In the genomic region with DNA sequence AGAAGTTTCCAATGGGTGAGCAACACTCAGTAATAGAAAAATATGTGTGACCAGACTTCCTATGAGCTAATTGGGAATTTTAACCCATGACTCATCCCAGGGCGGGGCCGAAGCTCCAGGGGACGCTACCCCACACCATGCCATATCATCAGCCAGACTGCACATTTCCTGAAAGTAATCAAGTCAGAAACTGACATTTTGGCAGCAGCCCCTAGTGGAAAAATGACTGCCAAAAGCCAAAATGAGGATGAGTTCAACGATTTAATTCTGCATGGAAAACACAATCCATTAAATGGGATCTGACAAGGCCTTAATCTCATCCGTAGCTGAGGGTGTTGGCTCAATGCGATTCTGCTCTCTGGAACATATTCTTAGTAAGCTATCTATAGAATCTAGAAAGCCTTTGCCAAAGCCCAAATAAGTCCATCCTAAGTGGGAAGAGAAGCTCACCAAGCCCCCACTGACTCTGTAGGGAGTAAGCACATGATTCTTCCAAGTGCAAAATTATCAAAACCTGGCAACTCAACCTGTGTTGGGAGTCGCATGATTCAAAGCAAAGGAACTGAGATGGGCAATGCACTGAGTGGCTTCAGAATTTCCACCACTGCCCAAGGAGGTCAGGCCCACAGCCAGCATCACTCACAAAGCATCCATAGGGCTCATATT, we compare ENCODE assay signal across 11 cellular contexts.
DNase-seq lines count a peak whose midpoint lies in the region; ATAC-seq and TF ChIP-seq lines count a peak whose summit lies in the region.
"Had no signal": no experiment of that assay in that cellular context is flagged by ENCODE, and none has a peak within 500 bp of the region (broad histone marks: within the 10 kb centered on the region; RNA-seq: fewer than 3 reads in every experiment).

No MANE protein-coding gene starts in this region.

- H3K4me1 ChIP-seq in right atrium auricular region (peaks cover 0 to 35% of the 10 kb centered on the region in 2 donors), thyroid gland (no peaks in the 10 kb centered on the region)

- H3K4me3 ChIP-seq in HFF-Myc (replicated peaks; ENCODE audit: low read depth, low read length) (no peak overlapping the region), right atrium auricular region (no peak overlapping the region), thyroid gland (replicated peaks in 1 of 3) (no peak overlapping the region)

- no peaks in the 10 kb centered on the region for H3K27me3 Mint-ChIP-seq in activated CD8-positive, alpha-beta T cell treated with anti-CD3 and anti-CD28 coated beads, Interleukin-2, amount 10 ng/mL, durations not matched to agents 7 days and 5 days (ENCODE audit: low read depth)

- H3K36me3 ChIP-seq in right atrium auricular region, result no peaks in the 10 kb centered on the region
- H3K36me3 ChIP-seq in thyroid gland, result no peaks in the 10 kb centered on the region

- H3K27ac ChIP-seq in right atrium auricular region, result peak overlapping the region; percentile 57 to 70
- no peak overlapping the region for H3K27ac ChIP-seq in thyroid gland

- H3K4me1 Mint-ChIP-seq in activated CD8-positive, alpha-beta T cell treated with anti-CD3 and anti-CD28 coated beads, Interleukin-2, amount 10 ng/mL, durations not matched to agents 7 days and 5 days (ENCODE audit: low read depth), result no peaks in the 10 kb centered on the region

- no peaks in the 10 kb centered on the region for H3K36me3 Mint-ChIP-seq in activated CD8-positive, alpha-beta T cell treated with anti-CD3 and anti-CD28 coated beads, Interleukin-2, amount 10 ng/mL, durations not matched to agents 7 days and 5 days (ENCODE audit: low read depth)

- CTCF ChIA-PET in activated CD8-positive, alpha-beta T cell treated with anti-CD3 and anti-CD28 coated beads, Interleukin-2, amount 10 ng/mL, durations not matched to agents 7 days and 5 days (lab: Charles Lee), result no interaction called here

- 59 to 71% methylated on average over 7 of the region's 7 CpGs for WGBS in thyroid gland, 2 donors

- DNase-seq in HFF-Myc (ENCODE audit: extremely low read depth, low read depth) (peak; percentile 78), astrocyte of the hippocampus (ENCODE audit: low read depth, low spot score) (peak; percentile 97), right atrium auricular region (ENCODE audit: low spot score) (peak; percentile 87), thyroid gland (peak; percentile 8 to 26), mesenteric fat pad (ENCODE audit: low spot score) (no peak), DMS153 treated with DMSO at 0.1 percent for 48 hours (lab: John Stamatoyannopoulos, UW; ENCODE audit: unreplicated experiment) (no peak)
- no peak for DNase-seq in activated CD8-positive, alpha-beta T cell treated with anti-CD3 and anti-CD28 coated beads, Interleukin-2, amount 10 ng/mL, durations not matched to agents 7 days and 5 days
- DNase-seq: NCI-H774; stimulated activated CD4-positive, alpha-beta T cell treated with anti-CD3 and anti-CD28 coated beads, Interleukin-2, amount 100 ng/mL, for 48 hours had no signal

- no peak overlapping the region for H3K4me3 Mint-ChIP-seq in activated CD8-positive, alpha-beta T cell treated with anti-CD3 and anti-CD28 coated beads, Interleukin-2, amount 10 ng/mL, durations not matched to agents 7 days and 5 days
- H3K4me3 Mint-ChIP-seq: activated T-helper 1 cell treated with anti-CD3 and anti-CD28 coated beads, Interleukin-12 subunit alpha, Interleukin-12 subunit beta, Interleukin-2, Interleukin-4 antibody, amounts not matched to agents 30 ng/mL and 10 ng/mL and 1 ng/mL, durations not matched to agents 14 hours and 24 hours and 36 hours had no signal

- H3K27ac Mint-ChIP-seq in activated CD8-positive, alpha-beta T cell treated with anti-CD3 and anti-CD28 coated beads, Interleukin-2, amount 10 ng/mL, durations not matched to agents 7 days and 5 days, result no peak overlapping the region
- H3K27ac Mint-ChIP-seq: activated T-helper 1 cell treated with anti-CD3 and anti-CD28 coated beads, Interleukin-12 subunit alpha, Interleukin-12 subunit beta, Interleukin-2, Interleukin-4 antibody, amounts not matched to agents 30 ng/mL and 10 ng/mL and 1 ng/mL, durations not matched to agents 14 hours and 24 hours and 36 hours had no signal

- intact Hi-C loops in thyroid gland (cut with DNase I), result no loop called here

- no peak for ATAC-seq in activated CD8-positive, alpha-beta T cell treated with anti-CD3 and anti-CD28 coated beads, Interleukin-2, amount 10 ng/mL, durations not matched to agents 7 days and 5 days
- no peak for ATAC-seq in GM21825 (IDR thresholded peaks at IDR 0.05; ENCODE audit: unreplicated experiment)

- H3K9me3 ChIP-seq in right atrium auricular region (no peaks in the 10 kb centered on the region), thyroid gland (no peaks in the 10 kb centered on the region)

- TF ChIP-seq POLR2A in thyroid gland (IDR thresholded peaks at IDR 0.05), result no peak

- POLR2A ChIA-PET in activated CD8-positive, alpha-beta T cell treated with anti-CD3 and anti-CD28 coated beads, Interleukin-2, amount 10 ng/mL, durations not matched to agents 7 days and 5 days (lab: Charles Lee), result no interaction called here

- peak; percentile 9 for TF ChIP-seq CTCF in HFF-Myc (IDR thresholded peaks at IDR 0.05; ENCODE audit: low read depth, low read length, missing control alignments)
- no peak for TF ChIP-seq CTCF in right atrium auricular region (IDR thresholded peaks at IDR 0.05)
- no peak for TF ChIP-seq CTCF in thyroid gland (IDR thresholded peaks at IDR 0.05)

- H3K27me3 ChIP-seq in right atrium auricular region, result no peaks in the 10 kb centered on the region
- H3K27me3 ChIP-seq in thyroid gland, result no peaks in the 10 kb centered on the region

- H3K9me3 Mint-ChIP-seq in activated CD8-positive, alpha-beta T cell treated with anti-CD3 and anti-CD28 coated beads, Interleukin-2, amount 10 ng/mL, durations not matched to agents 7 days and 5 days (ENCODE audit: insufficient read depth), result no peaks in the 10 kb centered on the region
- H3K9me3 Mint-ChIP-seq: activated T-helper 1 cell treated with anti-CD3 and anti-CD28 coated beads, Interleukin-12 subunit alpha, Interleukin-12 subunit beta, Interleukin-2, Interleukin-4 antibody, amounts not matched to agents 30 ng/mL and 10 ng/mL and 1 ng/mL, durations not matched to agents 14 hours and 24 hours and 36 hours had no signal

Comparison
In these comparisons a context has a peak if more than half of its experiments do, and no peak if none do; other contexts are left out.
1. DNase-seq: peak in HFF-Myc (single experiment), astrocyte of the hippocampus (single experiment), right atrium auricular region (single experiment) and thyroid gland (2 of 2); none in mesenteric fat pad (single experiment), activated CD8-positive, alpha-beta T cell treated with anti-CD3 and anti-CD28 coated beads, Interleukin-2, amount 10 ng/mL, durations not matched to agents 7 days and 5 days (single experiment) and DMS153 treated with DMSO at 0.1 percent for 48 hours (single experiment).
2. H3K27ac ChIP-seq: peak in right atrium auricular region (2 of 2); none in thyroid gland (0 of 3).